Comparison of ENCODE assay signal across 1 cellular context in the genomic region with DNA sequence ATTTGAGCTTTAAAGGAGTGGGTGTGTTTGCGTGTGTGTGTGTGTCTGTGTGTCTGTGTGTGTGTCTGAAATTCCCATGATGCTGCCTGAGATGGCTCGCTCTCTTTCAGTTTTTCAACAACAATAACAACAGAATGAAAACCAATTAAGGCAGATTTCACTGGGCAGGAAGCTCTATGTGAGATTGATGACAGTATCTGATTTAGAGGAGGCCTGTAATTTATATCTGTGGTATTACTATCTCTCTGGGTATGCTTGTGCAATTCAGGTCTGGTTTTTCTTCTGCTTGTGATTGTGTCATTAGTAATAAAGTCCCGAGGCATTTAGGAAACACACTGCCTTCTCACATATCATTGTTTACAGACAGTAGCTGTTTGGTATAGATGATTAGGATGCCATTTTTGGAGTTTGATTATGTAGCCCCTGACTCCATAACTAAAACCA.
A peak's percentile ranks its signal among the peaks of the same experiment; 100 is the strongest.
TF ChIP-seq lines count a peak whose summit lies in the region.

No MANE protein-coding gene starts in this region.

TF ChIP-seq in SK-N-SH treated with all-trans-retinoic acid at 6 μM for 48 hours, 23 proteins besides CTCF, POLR2A, EP300 and RAD21 (continued from another document):
- TF ChIP-seq, protein P1, sequence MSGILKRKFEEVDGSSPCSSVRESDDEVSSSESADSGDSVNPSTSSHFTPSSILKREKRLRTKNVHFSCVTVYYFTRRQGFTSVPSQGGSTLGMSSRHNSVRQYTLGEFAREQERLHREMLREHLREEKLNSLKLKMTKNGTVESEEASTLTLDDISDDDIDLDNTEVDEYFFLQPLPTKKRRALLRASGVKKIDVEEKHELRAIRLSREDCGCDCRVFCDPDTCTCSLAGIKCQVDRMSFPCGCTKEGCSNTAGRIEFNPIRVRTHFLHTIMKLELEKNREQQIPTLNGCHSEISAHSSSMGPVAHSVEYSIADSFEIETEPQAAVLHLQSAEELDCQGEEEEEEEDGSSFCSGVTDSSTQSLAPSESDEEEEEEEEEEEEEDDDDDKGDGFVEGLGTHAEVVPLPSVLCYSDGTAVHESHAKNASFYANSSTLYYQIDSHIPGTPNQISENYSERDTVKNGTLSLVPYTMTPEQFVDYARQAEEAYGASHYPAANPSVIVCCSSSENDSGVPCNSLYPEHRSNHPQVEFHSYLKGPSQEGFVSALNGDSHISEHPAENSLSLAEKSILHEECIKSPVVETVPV (CRISPR knock-in tag; IDR thresholded peaks at IDR 0.05), result peak; percentile 79; the same call in 1 of the 2 replicates
- peak; percentile 21; the same call in 1 of the 2 replicates for TF ChIP-seq RARB (CRISPR knock-in tag; IDR thresholded peaks at IDR 0.05)
- TF ChIP-seq, protein P2, sequence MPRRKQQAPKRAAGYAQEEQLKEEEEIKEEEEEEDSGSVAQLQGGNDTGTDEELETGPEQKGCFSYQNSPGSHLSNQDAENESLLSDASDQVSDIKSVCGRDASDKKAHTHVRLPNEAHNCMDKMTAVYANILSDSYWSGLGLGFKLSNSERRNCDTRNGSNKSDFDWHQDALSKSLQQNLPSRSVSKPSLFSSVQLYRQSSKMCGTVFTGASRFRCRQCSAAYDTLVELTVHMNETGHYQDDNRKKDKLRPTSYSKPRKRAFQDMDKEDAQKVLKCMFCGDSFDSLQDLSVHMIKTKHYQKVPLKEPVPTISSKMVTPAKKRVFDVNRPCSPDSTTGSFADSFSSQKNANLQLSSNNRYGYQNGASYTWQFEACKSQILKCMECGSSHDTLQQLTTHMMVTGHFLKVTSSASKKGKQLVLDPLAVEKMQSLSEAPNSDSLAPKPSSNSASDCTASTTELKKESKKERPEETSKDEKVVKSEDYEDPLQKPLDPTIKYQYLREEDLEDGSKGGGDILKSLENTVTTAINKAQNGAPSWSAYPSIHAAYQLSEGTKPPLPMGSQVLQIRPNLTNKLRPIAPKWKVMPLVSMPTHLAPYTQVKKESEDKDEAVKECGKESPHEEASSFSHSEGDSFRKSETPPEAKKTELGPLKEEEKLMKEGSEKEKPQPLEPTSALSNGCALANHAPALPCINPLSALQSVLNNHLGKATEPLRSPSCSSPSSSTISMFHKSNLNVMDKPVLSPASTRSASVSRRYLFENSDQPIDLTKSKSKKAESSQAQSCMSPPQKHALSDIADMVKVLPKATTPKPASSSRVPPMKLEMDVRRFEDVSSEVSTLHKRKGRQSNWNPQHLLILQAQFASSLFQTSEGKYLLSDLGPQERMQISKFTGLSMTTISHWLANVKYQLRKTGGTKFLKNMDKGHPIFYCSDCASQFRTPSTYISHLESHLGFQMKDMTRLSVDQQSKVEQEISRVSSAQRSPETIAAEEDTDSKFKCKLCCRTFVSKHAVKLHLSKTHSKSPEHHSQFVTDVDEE (CRISPR knock-in tag; IDR thresholded peaks at IDR 0.05), result peak; percentile 86
